In genomic region chr1:67561704-67562113, GRCh38 we compare ENCODE assay signal across 8 cellular contexts.
DNase-seq lines count a peak whose midpoint lies in the region; ATAC-seq and TF ChIP-seq lines count a peak whose summit lies in the region.

No MANE protein-coding gene starts in this region.

- ATAC-seq in HG03378 (IDR thresholded peaks at IDR 0.05; ENCODE audit: unreplicated experiment) (peak; percentile 75), lung (ENCODE audit: insufficient read depth, low FRiP score) (peak; percentile 23)

- no peak overlapping the region for H3K27ac Mint-ChIP-seq in activated CD4-positive, alpha-beta T cell treated with anti-CD3 and anti-CD28 coated beads, Interleukin-2, amount 10 ng/mL, durations not matched to agents 7 days and 5 days

- POLR2A ChIA-PET in BJ (lab: Charles Lee), result no interaction called here
- POLR2A ChIA-PET in activated CD4-positive, alpha-beta T cell treated with anti-CD3 and anti-CD28 coated beads, Interleukin-2, amount 10 ng/mL, durations not matched to agents 7 days and 5 days (lab: Charles Lee), result interaction anchor here (0.6 kb wide), 1 partner anchor 10 kb away, joined by 3 read pairs; no protein-coding TSS in a partner anchor

- peaks cover 0 to 2% of the 10 kb centered on the region in 2 donors for H3K4me1 ChIP-seq in lung (ENCODE audit: control insufficient read depth in 2 of 2, insufficient read depth in 2 of 2, low read length in 2 of 2)

- no peaks in the 10 kb centered on the region for H3K36me3 ChIP-seq in BJ (ENCODE audit: control insufficient read depth, insufficient read depth, low read length)
- no peaks in the 10 kb centered on the region for H3K36me3 ChIP-seq in lung (ENCODE audit: control insufficient read depth in 2 of 2, insufficient read depth in 2 of 2, low read length in 2 of 2)

- H3K27me3 Mint-ChIP-seq in activated CD4-positive, alpha-beta T cell treated with anti-CD3 and anti-CD28 coated beads, Interleukin-2, amount 10 ng/mL, durations not matched to agents 7 days and 5 days, result peaks cover 2% of the 10 kb centered on the region

- H3K4me3 ChIP-seq in BJ (ENCODE audit: low read depth, low read length) (no peak overlapping the region), dorsolateral prefrontal cortex (no peak overlapping the region), lung (no peak overlapping the region)

- H3K27ac ChIP-seq in dorsolateral prefrontal cortex (no peak overlapping the region), lung (ENCODE audit: low read depth in 1 of 2, low read length in 1 of 2) (peak overlapping the region in 1 of 2 donors; percentile 42)

- no peaks in the 10 kb centered on the region for H3K9me3 ChIP-seq in lung (ENCODE audit: control insufficient read depth in 2 of 2, insufficient read depth in 1 of 2, low read length in 1 of 2)

- no peak overlapping the region for H3K4me3 Mint-ChIP-seq in activated CD4-positive, alpha-beta T cell treated with anti-CD3 and anti-CD28 coated beads, Interleukin-2, amount 10 ng/mL, durations not matched to agents 7 days and 5 days

- H3K4me1 Mint-ChIP-seq in activated CD4-positive, alpha-beta T cell treated with anti-CD3 and anti-CD28 coated beads, Interleukin-2, amount 10 ng/mL, durations not matched to agents 7 days and 5 days, result peaks cover 5% of the 10 kb centered on the region

- CTCF ChIA-PET in BJ (lab: Yijun Ruan, JAX), result interaction anchor here (0.7 to 7.8 kb wide), 32 partner anchors 10 to 210 kb away, joined by 3 to 93 read pairs (median 6); partner anchors contain the start of gene GADD45A
- CTCF ChIA-PET in activated CD4-positive, alpha-beta T cell treated with anti-CD3 and anti-CD28 coated beads, Interleukin-2, amount 10 ng/mL, durations not matched to agents 7 days and 5 days (lab: Charles Lee), result interaction anchor here (0.6 to 3.3 kb wide), 13 partner anchors 9 to 204 kb away, joined by 3 to 26 read pairs (median 4); no protein-coding TSS in a partner anchor

- DNase-seq in BJ (ENCODE audit: low read depth) (no peak), GM19240 (ENCODE audit: insufficient read length, low spot score) (peak; percentile 56), NCI-H510A (lab: John Stamatoyannopoulos, UW) (peak; percentile 67), dorsolateral prefrontal cortex (peak; percentile 36 to 76 (median 62)), lung (ENCODE audit: low spot score) (peak; percentile 93)
- peak; percentile 88 for DNase-seq in activated CD4-positive, alpha-beta T cell treated with anti-CD3 and anti-CD28 coated beads, Interleukin-2, amount 10 ng/mL, durations not matched to agents 7 days and 5 days
- peak; percentile 60 for DNase-seq in stimulated activated CD8-positive, alpha-beta memory T cell treated with anti-CD3 and anti-CD28 coated beads, Interleukin-12 subunit alpha, Interleukin-12 subunit beta, amount 100 ng/mL, for 4 hours (ENCODE audit: low read depth)

- intact Hi-C loops in dorsolateral prefrontal cortex (cut with DNase I), result no loop called here

- 4% methylated on average over 4 of the region's 4 CpGs for WGBS in lung, 2 donors

- TF ChIP-seq CTCF in BJ (IDR thresholded peaks at IDR 0.05; ENCODE audit: insufficient read depth, low read depth, low read length) (peak; percentile 90), dorsolateral prefrontal cortex (IDR thresholded peaks at IDR 0.05 in 54 of 56, conservative IDR thresholded peaks at IDR 0.05 in 2 of 56; ENCODE audit: low read depth in 1 of 56, partially characterized antibody in 56 of 56) (peak; percentile 37 to 80 (median 65)), lung (IDR thresholded peaks at IDR 0.05; ENCODE audit: control extremely low read depth, extremely low read depth) (peak; percentile 66)

- H3K27me3 ChIP-seq in BJ (ENCODE audit: control insufficient read depth, insufficient read depth, low read length), result no peaks in the 10 kb centered on the region
- no peaks in the 10 kb centered on the region for H3K27me3 ChIP-seq in dorsolateral prefrontal cortex
- no peaks in the 10 kb centered on the region for H3K27me3 ChIP-seq in lung (ENCODE audit: control insufficient read depth, insufficient read depth)

- H3K9me3 Mint-ChIP-seq in activated CD4-positive, alpha-beta T cell treated with anti-CD3 and anti-CD28 coated beads, Interleukin-2, amount 10 ng/mL, durations not matched to agents 7 days and 5 days, result no peaks in the 10 kb centered on the region

- H3K36me3 Mint-ChIP-seq in activated CD4-positive, alpha-beta T cell treated with anti-CD3 and anti-CD28 coated beads, Interleukin-2, amount 10 ng/mL, durations not matched to agents 7 days and 5 days (ENCODE audit: low read depth), result no peaks in the 10 kb centered on the region
